In genomic region chr12:117707861-117708260, GRCh38 we compare ENCODE assay signal across 1 cellular context.
TF ChIP-seq lines count a peak whose summit lies in the region.

No MANE protein-coding gene starts in this region.

TF ChIP-seq in K562, 482 proteins besides CTCF, POLR2A, EP300 and RAD21:
- TF ChIP-seq ARID3B (CRISPR knock-in tag; IDR thresholded peaks at IDR 0.05; ENCODE audit: borderline replicate concordance) (no peak), ZNF239 (CRISPR knock-in tag; IDR thresholded peaks at IDR 0.05) (peak; percentile 76)
